In the genomic region with DNA sequence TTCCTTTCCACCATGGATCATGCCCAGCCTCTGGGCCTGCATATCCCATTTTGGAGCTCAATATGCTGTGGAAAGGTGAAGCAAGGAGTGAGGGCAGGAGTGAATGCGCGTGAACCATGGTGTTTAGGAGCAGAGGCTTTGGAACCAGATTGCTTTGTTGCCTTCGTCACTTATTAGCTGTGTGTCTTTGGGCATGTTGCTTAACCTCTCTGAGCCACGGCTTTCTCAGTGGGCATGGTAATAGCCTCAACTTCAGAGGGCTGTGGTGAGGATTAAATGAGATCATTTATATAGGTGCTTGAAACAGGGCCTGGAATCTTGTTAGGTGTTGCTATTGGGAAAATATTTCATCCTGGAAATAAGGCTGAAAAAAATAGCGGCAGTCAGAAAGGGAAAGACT, we compare ENCODE assay signal across 28 cellular contexts.
"Had no signal": no experiment of that assay in that cellular context is flagged by ENCODE, and none has a peak within 500 bp of the region (broad histone marks: within the 10 kb centered on the region; RNA-seq: fewer than 3 reads in every experiment).

No MANE protein-coding gene starts in this region.

- H3K36me3 ChIP-seq: brain microvascular endothelial cell, WERI-Rb-1 had no signal

- H3K27ac Mint-ChIP-seq: activated B cell treated with CpG ODN at 0.5 μM for 24 hours; activated CD8-positive, alpha-beta T cell treated with anti-CD3 and anti-CD28 coated beads for 36 hours; activated naive CD8-positive, alpha-beta T cell; activated T-helper 17 cell treated with anti-CD3 and anti-CD28 coated beads, Interleukin-2, amount 50 U/mL, for 72 hours; effector memory CD8-positive, alpha-beta T cell; T-helper 2 cell treated with Interferon-gamma antibody and Interleukin-4, amounts not matched to agents 5 μg/mL and 100 μg/mL, for 36 hours had no signal

- H3K4me3 Mint-ChIP-seq: activated B cell treated with CpG ODN at 0.5 μM for 24 hours; activated CD8-positive, alpha-beta T cell treated with anti-CD3 and anti-CD28 coated beads for 36 hours; activated naive CD8-positive, alpha-beta T cell; activated T-cell treated with anti-CD3 and anti-CD28 coated beads, Interleukin-2, amount 50 U/mL, for 4 hours; activated T-helper 17 cell treated with anti-CD3 and anti-CD28 coated beads, Interleukin-2, amount 50 U/mL, for 72 hours; effector memory CD8-positive, alpha-beta T cell; T-helper 17 cell; T-helper 2 cell treated with Interferon-gamma antibody and Interleukin-4, amounts not matched to agents 5 μg/mL and 100 μg/mL, for 36 hours had no signal

- H3K27me3 Mint-ChIP-seq: activated naive CD8-positive, alpha-beta T cell had no signal

- H3K36me3 Mint-ChIP-seq: activated naive CD8-positive, alpha-beta T cell had no signal

- H3K27ac ChIP-seq: brain microvascular endothelial cell, epithelial cell of prostate, WERI-Rb-1 had no signal

- H3K27me3 ChIP-seq: brain microvascular endothelial cell had no signal

- ATAC-seq: activated CD4-positive, CD25-positive, alpha-beta regulatory T cell treated with anti-CD3 and anti-CD28 coated beads, Interleukin-2, amount 50 U/mL, for 24 hours; activated CD8-positive, alpha-beta T cell treated with anti-CD3 and anti-CD28 coated beads for 36 hours; activated T-cell treated with anti-CD3 and anti-CD28 coated beads, Interleukin-2, amount 50 U/mL, for 4 hours; activated T-helper 17 cell treated with anti-CD3 and anti-CD28 coated beads, Interleukin-2, amount 50 U/mL, for 72 hours; effector memory CD8-positive, alpha-beta T cell; T-helper 17 cell had no signal

- H3K4me1 Mint-ChIP-seq: activated B cell treated with CpG ODN at 0.5 μM for 24 hours; activated T-helper 17 cell treated with anti-CD3 and anti-CD28 coated beads, Interleukin-2, amount 50 U/mL, for 72 hours had no signal

- H3K9me3 Mint-ChIP-seq: activated T-cell treated with anti-CD3 and anti-CD28 coated beads, Interleukin-2, amount 50 U/mL, for 4 hours; effector memory CD8-positive, alpha-beta T cell had no signal

- DNase-seq: activated B cell treated with CpG ODN at 0.5 μM for 24 hours; activated CD4-positive, alpha-beta T cell treated with anti-CD3 and anti-CD28 coated beads for 48 hours; activated CD4-positive, alpha-beta T cell treated with anti-CD3 and anti-CD28 coated beads, Interleukin-2, amount 50 U/mL, for 1 hour; activated CD4-positive, alpha-beta T cell treated with anti-CD3 and anti-CD28 coated beads, Interleukin-2, amount 50 U/mL, for 48 hours; activated CD8-positive, alpha-beta memory T cell treated with anti-CD3 and anti-CD28 coated beads for 24 hours; activated CD8-positive, alpha-beta T cell treated with anti-CD3 and anti-CD28 coated beads for 36 hours; activated effector memory CD4-positive, alpha-beta T cell treated with Interleukin-2 at 50 U/mL for 16 hours; activated gamma-delta T cell treated with Interleukin-2 at 50 U/mL for 16 hours; activated naive CD4-positive, alpha-beta T cell treated with anti-CD3 and anti-CD28 coated beads, Interleukin-2, amount 50 U/mL, for 16 hours; activated naive CD4-positive, alpha-beta T cell treated with Interleukin-2 at 50 U/mL for 16 hours; activated T-cell treated with anti-CD3 and anti-CD28 coated beads, Interleukin-2, amount 50 U/mL, for 4 hours; amniotic stem cell; anterior cingulate cortex; brain microvascular endothelial cell; caudate nucleus; cortex of kidney; dermis blood vessel endothelial cell; effector CD4-positive, alpha-beta T cell; effector memory CD8-positive, alpha-beta T cell; foreskin fibroblast; T-helper 17 cell; T1000; WERI-Rb-1 had no signal
